ENCODE assay signal across 21 cellular contexts in the genomic region with DNA sequence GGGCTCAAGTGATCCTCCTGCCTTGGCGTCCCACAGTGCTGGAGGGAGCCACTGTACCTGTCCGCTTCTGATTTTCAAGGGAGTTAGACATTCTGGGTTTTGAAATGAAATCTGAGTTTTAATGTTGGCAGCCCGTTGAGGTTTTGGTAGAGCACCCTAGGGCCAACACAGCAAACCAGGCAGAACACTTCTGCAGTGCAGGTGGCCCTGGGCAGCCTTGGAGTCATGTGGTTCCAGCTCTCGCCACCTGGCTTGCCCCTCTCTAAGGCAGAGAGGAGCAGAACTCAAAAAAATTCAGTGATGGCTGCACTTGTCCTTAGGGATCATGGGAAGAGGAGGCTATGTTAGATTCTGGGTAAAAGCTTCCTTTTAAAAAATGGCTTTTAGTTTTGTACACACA.
"Had no signal": no experiment of that assay in that cellular context is flagged by ENCODE, and none has a peak within 500 bp of the region (broad histone marks: within the 10 kb centered on the region; RNA-seq: fewer than 3 reads in every experiment).

No MANE protein-coding gene starts in this region.

- H3K4me3 Mint-ChIP-seq: memory B cell; naive thymus-derived CD8-positive, alpha-beta T cell; neural crest cell; stimulated activated naive CD8-positive, alpha-beta T cell treated with anti-CD3 and anti-CD28 coated beads, Interleukin-15, Interleukin-2, amounts not matched to agents 100 ng/mL and 50 ng/mL, for 24 hours had no signal

- H3K4me3 ChIP-seq: colonic mucosa, hepatocyte, left ventricle myocardium inferior, lower lobe of right lung, ovary, right atrium auricular region, tibial artery, upper lobe of right lung, vagina had no signal

- H3K9me3 Mint-ChIP-seq: memory B cell; naive thymus-derived CD8-positive, alpha-beta T cell; neural crest cell; stimulated activated naive CD8-positive, alpha-beta T cell treated with anti-CD3 and anti-CD28 coated beads, Interleukin-15, Interleukin-2, amounts not matched to agents 100 ng/mL and 50 ng/mL, for 24 hours had no signal

- ATAC-seq: left cardiac atrium; naive thymus-derived CD8-positive, alpha-beta T cell had no signal

- H3K27ac ChIP-seq: colonic mucosa, hepatocyte, left ventricle myocardium inferior, lower lobe of right lung, ovary, right atrium auricular region, tibial artery, upper lobe of right lung, vagina had no signal

- H3K27me3 ChIP-seq: colonic mucosa, hepatocyte, ovary, right atrium auricular region, tibial artery, upper lobe of right lung, vagina had no signal

- H3K4me2 ChIP-seq: hepatocyte had no signal

- DNase-seq: colonic mucosa; dermis blood vessel endothelial cell; foreskin melanocyte; head of caudate nucleus; kidney; left cardiac atrium; left ventricle myocardium inferior; lower lobe of right lung; naive thymus-derived CD8-positive, alpha-beta T cell; ovary; small intestine; stimulated activated CD4-positive, alpha-beta T cell treated with anti-CD3 and anti-CD28 coated beads, Interleukin-12 subunit alpha, Interleukin-12 subunit beta, amount 100 ng/mL, for 4 hours; stimulated activated CD4-positive, alpha-beta T cell treated with anti-CD3 and anti-CD28 coated beads, Interleukin-2, amount 100 ng/mL, for 48 hours; tibial artery; upper lobe of right lung had no signal

- H3K4me1 ChIP-seq: colonic mucosa, upper lobe of right lung had no signal

- H3K27me3 Mint-ChIP-seq: memory B cell; naive thymus-derived CD8-positive, alpha-beta T cell; stimulated activated naive CD8-positive, alpha-beta T cell treated with anti-CD3 and anti-CD28 coated beads, Interleukin-15, Interleukin-2, amounts not matched to agents 100 ng/mL and 50 ng/mL, for 24 hours had no signal

- H2AFZ ChIP-seq: hepatocyte had no signal

- H3K9me3 ChIP-seq: colonic mucosa, left ventricle myocardium inferior, lower lobe of right lung, ovary, right atrium auricular region, tibial artery, upper lobe of right lung, vagina had no signal

- H3K36me3 Mint-ChIP-seq: memory B cell; naive thymus-derived CD8-positive, alpha-beta T cell had no signal

- H3K79me2 ChIP-seq: hepatocyte had no signal

- H3K36me3 ChIP-seq: colonic mucosa, left ventricle myocardium inferior, lower lobe of right lung, ovary, right atrium auricular region, tibial artery, upper lobe of right lung, vagina had no signal

- H3K27ac Mint-ChIP-seq: memory B cell; stimulated activated naive CD8-positive, alpha-beta T cell treated with anti-CD3 and anti-CD28 coated beads, Interleukin-15, Interleukin-2, amounts not matched to agents 100 ng/mL and 50 ng/mL, for 24 hours had no signal
